In the genomic region with DNA sequence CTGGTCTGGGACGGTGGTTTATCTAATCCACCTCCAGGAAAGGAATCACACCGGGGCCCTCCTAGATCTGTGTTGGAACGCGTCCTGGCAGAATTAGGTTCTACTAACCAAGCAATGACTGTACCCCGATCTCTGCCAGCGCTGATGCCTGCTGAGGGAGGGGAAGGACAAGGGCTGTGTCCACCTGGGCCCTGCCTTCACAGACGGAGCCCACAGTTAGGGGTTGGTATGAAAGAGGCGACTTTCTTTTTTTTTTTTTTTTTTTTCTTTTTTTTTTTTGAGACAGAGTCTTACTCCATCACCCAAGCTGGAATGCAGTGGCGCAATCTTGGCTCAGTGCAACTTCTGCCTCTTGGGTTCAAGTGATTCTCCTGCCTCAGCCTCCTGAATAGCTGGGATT, we compare ENCODE assay signal across 25 cellular contexts. TPM values are rescaled to one million over a fixed set of nuclear protein-coding genes. Genes with fewer than 3 reads are reported as not detected.
DNase-seq lines count a peak whose midpoint lies in the region; ATAC-seq and TF ChIP-seq lines count a peak whose summit lies in the region.
"Had no signal": no experiment of that assay in that cellular context is flagged by ENCODE, and none has a peak within 500 bp of the region (broad histone marks: within the 10 kb centered on the region; RNA-seq: fewer than 3 reads in every experiment).

No MANE protein-coding gene starts in this region.

- H3K36me3 ChIP-seq in Caco-2 (ENCODE audit: control insufficient read depth, insufficient read depth, low read length), result no peaks in the 10 kb centered on the region
- H3K36me3 ChIP-seq in Karpas-422 (ENCODE audit: insufficient read depth, low read length), result no peaks in the 10 kb centered on the region
- H3K36me3 ChIP-seq: heart right ventricle, tibial artery had no signal

- H3K4me1 ChIP-seq in Caco-2 (peaks cover 84% of the 10 kb centered on the region), Karpas-422 (ENCODE audit: low read length) (peaks cover 9% of the 10 kb centered on the region)
- H3K4me1 ChIP-seq: heart right ventricle had no signal

- peak overlapping the region; percentile 91 for H3K27ac Mint-ChIP-seq in Caco-2 (ENCODE audit: unreplicated experiment)
- no peak overlapping the region for H3K27ac Mint-ChIP-seq in CD4-positive, alpha-beta T cell
- H3K27ac Mint-ChIP-seq: activated B cell treated with CpG ODN at 0.5 μM for 24 hours; activated naive CD8-positive, alpha-beta T cell; activated T-cell treated with anti-CD3 and anti-CD28 coated beads, Interleukin-2, amount 50 U/mL, for 72 hours; T-helper 17 cell had no signal

- H2AFZ ChIP-seq in Karpas-422 (ENCODE audit: low read length), result no peak overlapping the region

- TF ChIP-seq CTCF in Caco-2 (IDR thresholded peaks at IDR 0.05; ENCODE audit: insufficient read depth in 1 of 2, low read depth in 1 of 2, low read length in 1 of 2, severe bottlenecking in 1 of 2, unreplicated experiment in 1 of 2), result no peak
- TF ChIP-seq CTCF in CD4-positive, alpha-beta T cell (IDR thresholded peaks at IDR 0.05), result no peak

- no peak overlapping the region for H3K9ac ChIP-seq in Karpas-422 (ENCODE audit: low read length)

- POLR2A ChIA-PET in Caco-2 (lab: Charles Lee), result interaction anchor here (1.1 to 2.3 kb wide), 2 partner anchors 8 to 10 kb away, joined by 4 to 24 read pairs; partner anchors contain the start of gene KRT19
- POLR2A ChIA-PET in CD4-positive, alpha-beta T cell (lab: Charles Lee), result no interaction called here

- peaks cover 15% of the 10 kb centered on the region for H3K36me3 Mint-ChIP-seq in Caco-2 (ENCODE audit: insufficient read depth, unreplicated experiment)
- no peaks in the 10 kb centered on the region for H3K36me3 Mint-ChIP-seq in CD4-positive, alpha-beta T cell (ENCODE audit: low read depth)
- H3K36me3 Mint-ChIP-seq: activated naive CD8-positive, alpha-beta T cell; CD8-positive, alpha-beta memory T cell had no signal

- H3K79me2 ChIP-seq in Karpas-422 (ENCODE audit: low read length), result no peaks in the 10 kb centered on the region

- ATAC-seq in HG03159 (IDR thresholded peaks at IDR 0.05; ENCODE audit: unreplicated experiment), result no peak
- ATAC-seq in CD4-positive, alpha-beta T cell (ENCODE audit: poor library complexity), result no peak
- ATAC-seq: activated T-cell treated with anti-CD3 and anti-CD28 coated beads, Interleukin-2, amount 50 U/mL, for 72 hours; heart right ventricle; T-helper 17 cell had no signal

- H3K4me1 Mint-ChIP-seq in Caco-2 (ENCODE audit: low read depth, unreplicated experiment), result peaks cover 81% of the 10 kb centered on the region
- no peaks in the 10 kb centered on the region for H3K4me1 Mint-ChIP-seq in CD4-positive, alpha-beta T cell (ENCODE audit: low read depth)
- H3K4me1 Mint-ChIP-seq: activated B cell treated with CpG ODN at 0.5 μM for 24 hours; CD8-positive, alpha-beta memory T cell had no signal

- H3K9me3 ChIP-seq in Caco-2 (no peaks in the 10 kb centered on the region), Karpas-422 (ENCODE audit: low read length) (no peaks in the 10 kb centered on the region)
- no peaks in the 10 kb centered on the region for H3K9me3 ChIP-seq in CD4-positive, alpha-beta T cell (ENCODE audit: control insufficient read depth, low read length)
- H3K9me3 ChIP-seq: heart right ventricle, tibial artery had no signal

- no peak overlapping the region for H3K4me2 ChIP-seq in Karpas-422 (ENCODE audit: low read depth, low read length, poor library complexity, severe bottlenecking)

- H3K4me3 Mint-ChIP-seq in Caco-2 (ENCODE audit: unreplicated experiment), result no peak overlapping the region
- no peak overlapping the region for H3K4me3 Mint-ChIP-seq in CD4-positive, alpha-beta T cell
- H3K4me3 Mint-ChIP-seq: activated B cell treated with CpG ODN at 0.5 μM for 24 hours; activated naive CD8-positive, alpha-beta T cell; activated T-cell treated with anti-CD3 and anti-CD28 coated beads, Interleukin-2, amount 50 U/mL, for 72 hours; CD8-positive, alpha-beta memory T cell; T-helper 17 cell had no signal

- CTCF ChIA-PET in Caco-2 (lab: Charles Lee), result interaction anchor here (0.7 to 1.5 kb wide), 3 partner anchors 11 to 111 kb away, joined by 4 to 10 read pairs (median 4); no protein-coding TSS in a partner anchor
- CTCF ChIA-PET in CD4-positive, alpha-beta T cell (lab: Charles Lee), result no interaction called here

- H3K27me3 Mint-ChIP-seq in Caco-2 (ENCODE audit: insufficient read depth, unreplicated experiment), result no peaks in the 10 kb centered on the region
- peaks cover 25% of the 10 kb centered on the region for H3K27me3 Mint-ChIP-seq in CD4-positive, alpha-beta T cell

- H3K9me3 Mint-ChIP-seq in Caco-2 (ENCODE audit: unreplicated experiment), result no peaks in the 10 kb centered on the region
- H3K9me3 Mint-ChIP-seq in CD4-positive, alpha-beta T cell, result no peaks in the 10 kb centered on the region
- H3K9me3 Mint-ChIP-seq: activated B cell treated with CpG ODN at 0.5 μM for 24 hours; activated T-cell treated with anti-CD3 and anti-CD28 coated beads, Interleukin-2, amount 50 U/mL, for 72 hours; CD8-positive, alpha-beta memory T cell had no signal

- H3K27ac ChIP-seq in Karpas-422 (ENCODE audit: low read length), result no peak overlapping the region
- H3K27ac ChIP-seq in CD4-positive, alpha-beta T cell (ENCODE audit: low read depth, low read length), result no peak overlapping the region
- H3K27ac ChIP-seq: dorsolateral prefrontal cortex, heart right ventricle, tibial artery had no signal

- no TSS peak for BruUV-seq in Caco-2 (replicated peaks; lab: Mats Ljungman, UMichigan)

- no peaks in the 10 kb centered on the region for H4K20me1 ChIP-seq in Karpas-422 (ENCODE audit: insufficient read depth, low read depth, low read length)

- H3K27me3 ChIP-seq in Caco-2 (replicated peaks; ENCODE audit: control insufficient read depth, insufficient read depth, low read length), result no peaks in the 10 kb centered on the region
- H3K27me3 ChIP-seq in Karpas-422 (ENCODE audit: low read length), result no peaks in the 10 kb centered on the region
- no peaks in the 10 kb centered on the region for H3K27me3 ChIP-seq in CD4-positive, alpha-beta T cell (ENCODE audit: control insufficient read depth, insufficient read depth, low read length)

- no peaks in the 10 kb centered on the region for H3K9me2 ChIP-seq in Karpas-422 (replicated peaks; ENCODE audit: insufficient read depth, low read length)

- H3K4me3 ChIP-seq in Caco-2 (ENCODE audit: low read depth, low read length) (no peak overlapping the region), Karpas-422 (ENCODE audit: low read length) (no peak overlapping the region)
- H3K4me3 ChIP-seq: dorsolateral prefrontal cortex, heart right ventricle, K562, tibial artery had no signal

- DNase-seq in Caco-2, result peak in 1 of 2 experiments; percentile 71
- DNase-seq in amniotic epithelial cell (ENCODE audit: low read depth), result peak; percentile 76
- DNase-seq in fibroblast of peridontal ligament (ENCODE audit: extremely low read depth), result peak; percentile 60
- peak; percentile 54 for DNase-seq in posterior vena cava (ENCODE audit: low spot score)
- DNase-seq in NCI-H1436 treated with DMSO at 0.1 percent for 48 hours (lab: John Stamatoyannopoulos, UW), result no peak
- no peak for DNase-seq in Karpas-422
- no peak for DNase-seq in CD4-positive, alpha-beta T cell
- DNase-seq: activated B cell treated with CpG ODN at 0.5 μM for 24 hours; activated CD8-positive, alpha-beta memory T cell treated with anti-CD3 and anti-CD28 coated beads for 24 hours; activated T-cell treated with anti-CD3 and anti-CD28 coated beads, Interleukin-2, amount 50 U/mL, for 72 hours; DND-41; dorsolateral prefrontal cortex; HCEC 1CT; heart right ventricle; NCI-H2081; NCI-H510A treated with DMSO at 0.1 percent for 48 hours; SHP77; T-helper 17 cell; tibial artery had no signal

- intact Hi-C loops in Caco-2 (cut with micrococcal nuclease; ENCODE audit: unreplicated experiment) (no loop called here), posterior vena cava (cut with DNase I) (no loop called here)
- intact Hi-C loops in CD4-positive, alpha-beta T cell (cut with DNase I, micrococcal nuclease), result no loop called here

RNA-seq across cellular contexts. Expression of gene KRT19, which starts 9.9 kb away (rescaled TPM):
- total RNA-seq in Caco-2 (2022) (975 and 1,121 TPM in 2 replicates), posterior vena cava (1 to 10 TPM; 1.6 to 3.6 TPM)
- total RNA-seq in Karpas-422 (2014; rRNA removed; shearing (Covaris generic); ENCODE audit: low replicate concordance), result not detected in 2 replicates
- not detected for total RNA-seq in CD4-positive, alpha-beta T cell
- total RNA-seq: activated B cell treated with CpG ODN at 0.5 μM for 24 hours; activated T-cell treated with anti-CD3 and anti-CD28 coated beads, Interleukin-2, amount 50 U/mL, for 72 hours; CD8-positive, alpha-beta memory T cell; T-helper 17 cell had no signal

RNA-seq across cellular contexts. Expression of gene KRT15, which starts 19.3 kb away (rescaled TPM):
- total RNA-seq in Caco-2 (2022), result 5.3 and 10.5 TPM in 2 replicates
- total RNA-seq in posterior vena cava, result not detected
- total RNA-seq in Karpas-422 (2014; rRNA removed; shearing (Covaris generic); ENCODE audit: low replicate concordance), result not detected in 2 replicates
- not detected for total RNA-seq in CD4-positive, alpha-beta T cell
- total RNA-seq: activated B cell treated with CpG ODN at 0.5 μM for 24 hours; activated T-cell treated with anti-CD3 and anti-CD28 coated beads, Interleukin-2, amount 50 U/mL, for 72 hours; CD8-positive, alpha-beta memory T cell; mesenteric fat pad; T-helper 17 cell had no signal

RNA-seq across cellular contexts. Expression of gene KRT13, which starts 32.6 kb away (rescaled TPM):
- total RNA-seq in Caco-2 (2022) (0.35 TPM in 1 of 2 replicates, not detected in the other), posterior vena cava (not detected)
- total RNA-seq in Karpas-422 (2014; rRNA removed; shearing (Covaris generic); ENCODE audit: low replicate concordance), result not detected in 2 replicates
- not detected for total RNA-seq in CD4-positive, alpha-beta T cell
- total RNA-seq: activated B cell treated with CpG ODN at 0.5 μM for 24 hours; activated T-cell treated with anti-CD3 and anti-CD28 coated beads, Interleukin-2, amount 50 U/mL, for 72 hours; CD8-positive, alpha-beta memory T cell; heart right ventricle; mesenteric fat pad; pulmonary artery endothelial cell; T-helper 17 cell had no signal

RNA-seq across cellular contexts. Expression of gene KRT9, which starts 33.9 kb away (rescaled TPM):
- not detected in 2 replicates for total RNA-seq in Caco-2 (2022)
- total RNA-seq in posterior vena cava, result not detected
- not detected in 2 replicates for total RNA-seq in Karpas-422 (2014; rRNA removed; shearing (Covaris generic); ENCODE audit: low replicate concordance)
- not detected for total RNA-seq in CD4-positive, alpha-beta T cell
- total RNA-seq: activated B cell treated with CpG ODN at 0.5 μM for 24 hours; activated T-cell treated with anti-CD3 and anti-CD28 coated beads, Interleukin-2, amount 50 U/mL, for 72 hours; CD8-positive, alpha-beta memory T cell; heart right ventricle; K562; mesenteric fat pad; pulmonary artery endothelial cell; T-helper 17 cell had no signal

RNA-seq across cellular contexts. Expression of gene KRT36, which starts 48.3 kb away (rescaled TPM):
- not detected in 2 replicates for total RNA-seq in Caco-2 (2022)
- total RNA-seq in posterior vena cava, result not detected
- total RNA-seq in Karpas-422 (2014; rRNA removed; shearing (Covaris generic); ENCODE audit: low replicate concordance), result not detected in 2 replicates
- total RNA-seq in CD4-positive, alpha-beta T cell, result not detected
- total RNA-seq: activated B cell treated with CpG ODN at 0.5 μM for 24 hours; activated T-cell treated with anti-CD3 and anti-CD28 coated beads, Interleukin-2, amount 50 U/mL, for 72 hours; CD8-positive, alpha-beta memory T cell; dorsolateral prefrontal cortex; heart right ventricle; K562; mesenteric fat pad; pulmonary artery endothelial cell; T-helper 17 cell had no signal

Comparison
In these comparisons a context has a peak if more than half of its experiments do, and no peak if none do; other contexts are left out.
1. DNase-seq: peak in amniotic epithelial cell (single experiment), fibroblast of peridontal ligament (single experiment) and posterior vena cava (single experiment); none in NCI-H1436 treated with DMSO at 0.1 percent for 48 hours (single experiment), Karpas-422 (single experiment) and CD4-positive, alpha-beta T cell (0 of 10).
2. RNA of gene KRT19, which starts 9.9 kb away (total RNA-seq): 975 to 1,121 TPM in Caco-2; 1.6 to 3.6 TPM in posterior vena cava, not detected in Karpas-422 and not detected in CD4-positive, alpha-beta T cell; every median in the first group is over 100 times any median in the second.